23 cellular contexts compared by ENCODE assay signal in the genomic region with DNA sequence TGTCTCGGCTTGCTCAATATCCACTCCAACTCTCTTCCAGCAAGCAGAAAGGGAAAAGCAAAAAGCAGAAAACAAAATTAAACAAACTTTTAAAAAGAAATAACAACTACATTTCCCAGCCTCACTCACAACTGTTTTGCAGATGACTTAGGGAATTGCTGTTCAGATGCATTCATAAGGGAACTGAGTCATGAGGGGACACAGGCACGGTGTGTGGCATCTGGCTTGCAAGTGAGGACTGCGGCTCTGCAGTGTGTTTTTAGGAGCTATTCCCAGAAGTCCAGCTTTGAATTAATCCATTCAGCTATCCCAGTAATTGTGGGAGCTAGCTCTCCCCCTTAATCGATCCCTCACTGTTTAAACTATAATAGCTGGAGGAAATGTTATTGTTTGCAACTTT. TPM values are rescaled to one million over a fixed set of nuclear protein-coding genes. Genes with fewer than 3 reads are reported as not detected.
"Had no signal": no experiment of that assay in that cellular context is flagged by ENCODE, and none has a peak within 500 bp of the region (broad histone marks: within the 10 kb centered on the region; RNA-seq: fewer than 3 reads in every experiment).

No MANE protein-coding gene starts in this region.

- H3K27me3 ChIP-seq: esophagus squamous epithelium, heart left ventricle, right atrium auricular region, transverse colon, vagina had no signal

- H3K4me1 Mint-ChIP-seq: activated naive CD4-positive, alpha-beta T cell treated with anti-CD3 and anti-CD28 coated beads, Interleukin-2, amount 10 ng/mL, durations not matched to agents 7 days and 5 days; natural killer cell had no signal

- FAIRE-seq: colon, islet of Langerhans had no signal

- H3K27me3 Mint-ChIP-seq: activated naive CD4-positive, alpha-beta T cell treated with anti-CD3 and anti-CD28 coated beads, Interleukin-2, amount 10 ng/mL, durations not matched to agents 7 days and 5 days; progenitor cell of endocrine pancreas had no signal

- ATAC-seq: heart left ventricle, left lobe of liver, natural killer cell had no signal

- H3K4me3 ChIP-seq: esophagus squamous epithelium, heart left ventricle, right atrium auricular region, smooth muscle cell, transverse colon, vagina had no signal

- H3K27ac Mint-ChIP-seq: activated naive CD4-positive, alpha-beta T cell treated with anti-CD3 and anti-CD28 coated beads, Interleukin-2, amount 10 ng/mL, durations not matched to agents 7 days and 5 days; activated T-helper 2 cell treated with anti-CD3 and anti-CD28 coated beads, Interferon-gamma antibody, Interleukin-2, Interleukin-4, amounts not matched to agents 10 μg/mL and 5 μg/mL and 100 μg/mL, durations not matched to agents 14 hours and 24 hours and 36 hours; natural killer cell; progenitor cell of endocrine pancreas had no signal

- H3K36me3 ChIP-seq: esophagus squamous epithelium, heart left ventricle, right atrium auricular region, transverse colon, vagina had no signal

- H3K4me3 Mint-ChIP-seq: activated naive CD4-positive, alpha-beta T cell treated with anti-CD3 and anti-CD28 coated beads, Interleukin-2, amount 10 ng/mL, durations not matched to agents 7 days and 5 days; natural killer cell had no signal

- DNase-seq: activated CD4-positive, alpha-beta T cell treated with anti-CD3 and anti-CD28 coated beads for 1 hour; activated CD4-positive, alpha-beta T cell treated with anti-CD3 and anti-CD28 coated beads, Interleukin-2, amount 50 U/mL, for 4 hours; activated naive CD4-positive, alpha-beta T cell treated with anti-CD3 and anti-CD28 coated beads, Interleukin-2, amount 10 ng/mL, durations not matched to agents 7 days and 5 days; activated T-cell treated with anti-CD3 and anti-CD28 coated beads, Interleukin-2, amount 50 U/mL, for 1 hour; effector CD4-positive, alpha-beta T cell; esophagus squamous epithelium; heart left ventricle; mammary epithelial cell; natural killer cell; stimulated activated CD4-positive, alpha-beta T cell treated with anti-CD3 and anti-CD28 coated beads, Interleukin-4, amount 100 ng/mL, for 4 hours; stimulated activated CD8-positive, alpha-beta memory T cell treated with anti-CD3 and anti-CD28 coated beads, Interleukin-4, amount 100 ng/mL, for 48 hours; stimulated activated naive CD4-positive, alpha-beta T cell treated with Interleukin-2 at 50 U/mL for 16 hours; transverse colon had no signal

- H3K4me2 ChIP-seq: smooth muscle cell had no signal

- H3K9me3 ChIP-seq: esophagus squamous epithelium, heart left ventricle, right atrium auricular region, transverse colon, vagina had no signal

- H3K4me1 ChIP-seq: right atrium auricular region, transverse colon, vagina had no signal

- H3K27ac ChIP-seq: esophagus squamous epithelium, heart left ventricle, right atrium auricular region, transverse colon, vagina, VCaP had no signal

- H3K36me3 Mint-ChIP-seq: activated naive CD4-positive, alpha-beta T cell treated with anti-CD3 and anti-CD28 coated beads, Interleukin-2, amount 10 ng/mL, durations not matched to agents 7 days and 5 days; natural killer cell had no signal

RNA-seq across cellular contexts. Expression of a gene that starts 30.3 kb away (rescaled TPM):
- total RNA-seq: natural killer cell; T-helper 1 cell treated with Interleukin-12 subunit alpha and Interleukin-12 subunit beta and Interleukin-4 antibody, amounts not matched to agents 30 ng/mL and 1 ng/mL, for 36 hours had no signal
